ENCODE assay signal across 21 cellular contexts in genomic region chr22:40410731-40411505, GRCh38. TPM values are rescaled to one million over a fixed set of nuclear protein-coding genes. Genes with fewer than 3 reads are reported as not detected.
DNase-seq lines count a peak whose midpoint lies in the region; ATAC-seq, FAIRE-seq and TF ChIP-seq lines count a peak whose summit lies in the region.
"Had no signal": no experiment of that assay in that cellular context is flagged by ENCODE, and none has a peak within 500 bp of the region (broad histone marks: within the 10 kb centered on the region; RNA-seq: fewer than 3 reads in every experiment).

No MANE protein-coding gene starts in this region.

- TF ChIP-seq CTCF in liver (IDR thresholded peaks at IDR 0.05; ENCODE audit: low read depth, low read length, missing input control): no peak
- TF ChIP-seq CTCF in HepG2 (CRISPR knock-in tag; IDR thresholded peaks at IDR 0.05): no peak
- no peak for TF ChIP-seq CTCF in SU-DHL-6 (IDR thresholded peaks at IDR 0.05; ENCODE audit: insufficient read depth, low read length, poor library complexity, severe bottlenecking)
- TF ChIP-seq CTCF in right lobe of liver (IDR thresholded peaks at IDR 0.05): no peak
- TF ChIP-seq CTCF in suprapubic skin (IDR thresholded peaks at IDR 0.05): no peak
- TF ChIP-seq CTCF in GM20000 (IDR thresholded peaks at IDR 0.05; ENCODE audit: extremely low read depth, missing control alignments): no peak
- no peak for TF ChIP-seq CTCF in colonic mucosa (IDR thresholded peaks at IDR 0.05)

- peaks cover 11 to 43% (median 18%) of the 10 kb centered on the region in 4 donors for H3K36me3 ChIP-seq in liver (ENCODE audit: control insufficient read depth in 4 of 4, insufficient read depth in 3 of 4, low read depth in 1 of 4, low read length in 3 of 4)
- peaks cover 13 to 21% of the 10 kb centered on the region in 2 experiments for H3K36me3 ChIP-seq in HepG2 (replicated peaks in 1 of 2; ENCODE audit: control insufficient read depth in 1 of 2, insufficient read depth in 2 of 2, low read length in 2 of 2)
- no peaks in the 10 kb centered on the region for H3K36me3 ChIP-seq in SU-DHL-6 (ENCODE audit: low read length)
- peaks cover 0 to 38% (median 4%) of the 10 kb centered on the region in 4 donors for H3K36me3 ChIP-seq in right lobe of liver
- H3K36me3 ChIP-seq in suprapubic skin: peaks cover 69% of the 10 kb centered on the region
- peaks cover 37% of the 10 kb centered on the region for H3K36me3 ChIP-seq in colonic mucosa

- no peak for TF ChIP-seq POLR2A in HepG2 (IDR thresholded peaks at IDR 0.05; ENCODE audit: insufficient read depth in 1 of 2, low read depth in 2 of 2, low read length in 2 of 2)
- TF ChIP-seq POLR2A in right lobe of liver (IDR thresholded peaks at IDR 0.05): no peak
- no peak for TF ChIP-seq POLR2A in suprapubic skin (IDR thresholded peaks at IDR 0.05)

- H3K9ac ChIP-seq in liver (ENCODE audit: low read depth in 1 of 2, low read length in 2 of 2) (no peak overlapping the region), HepG2 (ENCODE audit: insufficient read depth, low read depth, low read length) (no peak overlapping the region), SU-DHL-6 (ENCODE audit: low read length) (no peak overlapping the region), colonic mucosa (ENCODE audit: low read depth in 2 of 2, low read length in 2 of 2) (no peak overlapping the region)

- in situ Hi-C loops in HepG2 (cut with HindIII; ENCODE audit: extremely low pct_ligation_motif_present, low pct_unique_long_range_greater_than_20kb): no loop called here

- DNase-seq in HepG2 (ENCODE audit: low spot score): no peak
- peak in 2 of 3 donors; percentile 63 to 73 for DNase-seq in right lobe of liver
- DNase-seq in suprapubic skin (ENCODE audit: low spot score in 2 of 2): peak; percentile 48 to 55
- no peak for DNase-seq in GM20000 (ENCODE audit: low spot score)
- DNase-seq in foreskin melanocyte: no peak
- no peak for DNase-seq in colonic mucosa
- DNase-seq: activated CD4-positive, alpha-beta memory T cell treated with anti-CD3 and anti-CD28 coated beads for 36 hours; activated naive CD4-positive, alpha-beta T cell; C1 segment of cervical spinal cord; NCI-H1092 treated with DMSO at 0.1 percent for 48 hours; NCI-H1930; NCI-H2227 treated with DMSO at 0.1 percent for 48 hours; nucleus accumbens; Right ventricle myocardium superior; SW 1271 had no signal

- no peak for ATAC-seq in HepG2
- ATAC-seq in right lobe of liver: peak; percentile 25 to 73 (median 61)
- ATAC-seq: WTC11 had no signal

- no peak for FAIRE-seq in HepG2 (lab: Jason Lieb, UNC)
- FAIRE-seq: GM12892 had no signal

- H3K27me3 ChIP-seq in liver (ENCODE audit: control insufficient read depth in 4 of 4, insufficient read depth in 4 of 4, low read length in 3 of 4) (no peaks in the 10 kb centered on the region), HepG2 (ENCODE audit: control insufficient read depth in 1 of 2, insufficient read depth in 2 of 2, low read length in 2 of 2) (no peaks in the 10 kb centered on the region), SU-DHL-6 (ENCODE audit: low read length) (no peaks in the 10 kb centered on the region), right lobe of liver (no peaks in the 10 kb centered on the region), suprapubic skin (no peaks in the 10 kb centered on the region), colonic mucosa (no peaks in the 10 kb centered on the region)

- no peak for TF ChIP-seq EP300 in HepG2 (IDR thresholded peaks at IDR 0.05; ENCODE audit: low read depth in 2 of 2, low read length in 2 of 2)
- no peak for TF ChIP-seq EP300 in HepG2 (CRISPR knock-in tag; IDR thresholded peaks at IDR 0.05; ENCODE audit: borderline replicate concordance)
- TF ChIP-seq EP300 in suprapubic skin (IDR thresholded peaks at IDR 0.05): no peak

- H3K9me3 ChIP-seq in liver (ENCODE audit: control insufficient read depth in 4 of 4, low read length in 3 of 4): no peaks in the 10 kb centered on the region
- H3K9me3 ChIP-seq in HepG2 (ENCODE audit: low read length): no peaks in the 10 kb centered on the region
- no peaks in the 10 kb centered on the region for H3K9me3 ChIP-seq in SU-DHL-6 (ENCODE audit: insufficient read depth, low read length)
- no peaks in the 10 kb centered on the region for H3K9me3 ChIP-seq in right lobe of liver
- H3K9me3 ChIP-seq in suprapubic skin: no peaks in the 10 kb centered on the region
- no peaks in the 10 kb centered on the region for H3K9me3 ChIP-seq in colonic mucosa
- H3K9me3 ChIP-seq: thoracic aorta had no signal

- POLR2A ChIA-PET in HepG2 (lab: Yijun Ruan, JAX): interaction anchor here (0.7 kb wide), 1 partner anchor 91 kb away, joined by 3 read pairs; no protein-coding TSS in a partner anchor

- peaks cover 71% of the 10 kb centered on the region for H3F3A ChIP-seq in SU-DHL-6 (ENCODE audit: insufficient read depth)

- H4K20me1 ChIP-seq in HepG2 (ENCODE audit: insufficient read depth, low read length) (no peaks in the 10 kb centered on the region), SU-DHL-6 (ENCODE audit: low read depth, low read length) (no peaks in the 10 kb centered on the region)

- CTCF ChIA-PET in HepG2 (lab: Yijun Ruan, JAX; ENCODE audit: low intra/inter-chr PET ratio, low total read pairs): no interaction called here

- intact Hi-C loops in HepG2 (cut with micrococcal nuclease; ENCODE audit: unreplicated experiment): no loop called here
- intact Hi-C loops in right lobe of liver (cut with DNase I): no loop called here
- intact Hi-C loops in colonic mucosa (cut with DNase I): no loop called here

- H3K4me1 ChIP-seq in liver (ENCODE audit: control insufficient read depth in 4 of 4, insufficient read depth in 4 of 4, low read length in 3 of 4) (peaks cover 0 to 23% (median 17%) of the 10 kb centered on the region in 4 donors), HepG2 (ENCODE audit: insufficient read depth, low read length) (no peaks in the 10 kb centered on the region), right lobe of liver (peaks cover 0 to 14% (median 0%) of the 10 kb centered on the region in 4 donors), suprapubic skin (peaks cover 22% of the 10 kb centered on the region), colonic mucosa (no peaks in the 10 kb centered on the region)

- H3K79me2 ChIP-seq in HepG2 (ENCODE audit: insufficient read depth, low read length) (no peaks in the 10 kb centered on the region), SU-DHL-6 (ENCODE audit: insufficient read depth, low read length) (no peaks in the 10 kb centered on the region)

- WGBS in liver: 73% methylated on average over 13 of the region's 13 CpGs
- 95% methylated on average over 10 of the region's 13 CpGs for WGBS in HepG2 (ENCODE audit: low lambda C conversion rate)
- WGBS in right lobe of liver (ENCODE audit: insufficient coverage, low coverage, low lambda C conversion rate, missing lambda C conversion rate): 100% methylated on average over 1 of the region's 13 CpGs
- 83% methylated on average over 10 of the region's 13 CpGs for WGBS in suprapubic skin

- BruUV-seq in HepG2 (replicated peaks; lab: Mats Ljungman, UMichigan): no TSS peak

- H3K27ac ChIP-seq in liver (ENCODE audit: low read depth in 1 of 2, low read length in 2 of 2): no peak overlapping the region
- H3K27ac ChIP-seq in HepG2 (ENCODE audit: extremely low read length, insufficient read depth, low read length): no peak overlapping the region
- H3K27ac ChIP-seq in SU-DHL-6 (ENCODE audit: low read depth, low read length): peak overlapping the region; percentile 95
- no peak overlapping the region for H3K27ac ChIP-seq in right lobe of liver
- no peak overlapping the region for H3K27ac ChIP-seq in suprapubic skin
- no peak overlapping the region for H3K27ac ChIP-seq in colonic mucosa
- H3K27ac ChIP-seq: thoracic aorta had no signal

- H3K4me2 ChIP-seq in HepG2 (ENCODE audit: low read depth, low read length): no peak overlapping the region
- no peak overlapping the region for H3K4me2 ChIP-seq in SU-DHL-6 (ENCODE audit: low read depth, low read length, poor library complexity, severe bottlenecking)
- H3K4me2 ChIP-seq: smooth muscle cell had no signal

- H2AFZ ChIP-seq in HepG2 (ENCODE audit: low read length) (no peak overlapping the region), SU-DHL-6 (ENCODE audit: low read depth, low read length, severe bottlenecking) (no peak overlapping the region)

- H3K4me3 ChIP-seq in liver (ENCODE audit: low read depth in 1 of 3, low read length in 3 of 3) (no peak overlapping the region), HepG2 (replicated peaks in 1 of 3; ENCODE audit: insufficient read depth in 1 of 3, low read depth in 2 of 3, low read length in 3 of 3) (no peak overlapping the region), SU-DHL-6 (ENCODE audit: insufficient read depth, low read length, poor library complexity, severe bottlenecking) (no peak overlapping the region), right lobe of liver (no peak overlapping the region), suprapubic skin (no peak overlapping the region), colonic mucosa (no peak overlapping the region)
- H3K4me3 ChIP-seq: smooth muscle cell, thoracic aorta had no signal

- TF ChIP-seq RAD21 in liver (IDR thresholded peaks at IDR 0.05): no peak
- TF ChIP-seq RAD21 in HepG2 (CRISPR knock-in tag; IDR thresholded peaks at IDR 0.05): no peak

- H3K9me2 ChIP-seq in SU-DHL-6 (replicated peaks; ENCODE audit: insufficient read depth, low read length): no peaks in the 10 kb centered on the region

RNA-seq across cellular contexts. Expression of gene SGSM3, which starts 40.5 kb away (rescaled TPM):
- 10 to 100 TPM; 14.9 to 32.9 TPM for total RNA-seq in liver
- 10 to 100 TPM; 21.1 to 29.4 TPM for polyA plus RNA-seq in liver
- total RNA-seq in HepG2 (2016; rRNA removed; fragmentation: Illumina TruSeq; extraction: Trizol): 10.8 and 15.7 TPM in 2 replicates
- total RNA-seq in HepG2 (2016; cell fraction: cytosol; rRNA removed; fragmentation: Illumina TruSeq; extraction: Trizol; ENCODE audit: low read depth): 12.7 and 13.4 TPM in 2 replicates
- total RNA-seq in HepG2 (2016; cell fraction: insoluble cytoplasmic fraction; rRNA removed; fragmentation: Illumina TruSeq; extraction: Trizol): 8.1 and 17.9 TPM in 2 replicates
- total RNA-seq in HepG2 (2016; cell fraction: membrane; rRNA removed; fragmentation: Illumina TruSeq; extraction: Trizol): 12.6 and 12.7 TPM in 2 replicates
- 18.0 and 19.9 TPM in 2 replicates for total RNA-seq in HepG2 (2016; cell fraction: nucleus; rRNA removed; fragmentation: Illumina TruSeq; extraction: Trizol)
- 23.8 and 30.6 TPM in 2 replicates for polyA plus RNA-seq in HepG2 (2011; rRNA removed)
- polyA plus RNA-seq in HepG2 (2011; cell fraction: cytosol; rRNA removed): 8.3 and 16.1 TPM in 2 replicates
- 265 and 362 TPM in 2 replicates for polyA plus RNA-seq in HepG2 (2011; cell fraction: nucleus; rRNA removed)
- 12.7 and 19.1 TPM in 2 replicates for polyA plus RNA-seq in HepG2 (2012)
- 5.0 and 5.7 TPM in 2 replicates for polyA plus RNA-seq in HepG2 (2016; cell fraction: cytosol; fragmentation: Illumina TruSeq; extraction: Trizol; ENCODE audit: low read depth)
- polyA plus RNA-seq in HepG2 (2016; cell fraction: insoluble cytoplasmic fraction; fragmentation: Illumina TruSeq; extraction: Trizol; ENCODE audit: low read depth): 8.9 and 11.3 TPM in 2 replicates
- polyA plus RNA-seq in HepG2 (2016; cell fraction: membrane; fragmentation: Illumina TruSeq; extraction: Trizol; ENCODE audit: low read depth): 8.8 and 9.1 TPM in 2 replicates
- 46.2 and 59.6 TPM in 2 replicates for polyA plus RNA-seq in HepG2 (2016; cell fraction: nucleus; fragmentation: Illumina TruSeq; extraction: Trizol; ENCODE audit: insufficient read depth, low read depth)
- polyA minus RNA-seq in HepG2 (2011; rRNA and poly(A)+ RNA removed; ENCODE audit: low replicate concordance): 20.1 and 47.7 TPM in 2 replicates
- 3.8 and 6.1 TPM in 2 replicates for polyA minus RNA-seq in HepG2 (2011; cell fraction: cytosol; rRNA and poly(A)+ RNA removed)
- 22.9 and 34.2 TPM in 2 replicates for polyA minus RNA-seq in HepG2 (2011; cell fraction: nucleus; rRNA and poly(A)+ RNA removed)
- 10 to 100 TPM; 19.3 to 27.1 (median 25.8) TPM for total RNA-seq in right lobe of liver
- 100 to 1,000 TPM in 1 of 4 donors, 10 to 100 TPM in 3; 54.3 to 138 (median 83.6) TPM for total RNA-seq in suprapubic skin
- total RNA-seq in colonic mucosa: 100 to 1,000 TPM; 108 to 146 TPM

Comparison
In these comparisons a context has a peak if more than half of its experiments do, and no peak if none do; other contexts are left out.
1. DNase-seq: peak in right lobe of liver (2 of 3) and suprapubic skin (2 of 2); none in HepG2 (single experiment), GM20000 (single experiment), foreskin melanocyte (single experiment) and colonic mucosa (single experiment).